Comparison of ENCODE assay signal across 15 cellular contexts in the genomic region with DNA sequence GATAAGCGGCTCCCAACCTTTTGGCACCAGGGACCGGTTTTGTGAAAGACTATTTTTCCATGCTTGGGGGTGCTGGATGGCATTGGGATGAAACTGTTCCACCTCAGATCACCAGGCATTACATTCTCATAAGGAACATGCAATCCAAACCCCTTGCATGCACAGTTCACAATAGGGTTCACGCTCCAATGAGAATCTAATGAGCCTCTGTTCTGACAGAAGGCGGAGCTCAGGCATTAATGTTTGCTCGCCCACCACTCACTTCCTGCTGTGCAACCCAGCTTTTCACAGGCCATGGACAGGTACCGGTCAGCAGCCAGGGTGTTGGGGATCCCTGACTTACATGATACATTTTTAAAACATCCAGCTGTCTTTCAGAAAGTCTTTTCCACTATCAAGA.
"Had no signal": no experiment of that assay in that cellular context is flagged by ENCODE, and none has a peak within 500 bp of the region (broad histone marks: within the 10 kb centered on the region; RNA-seq: fewer than 3 reads in every experiment).

No MANE protein-coding gene starts in this region.

- DNase-seq: activated CD4-positive, alpha-beta T cell treated with anti-CD3 and anti-CD28 coated beads, Interleukin-2, amount 50 U/mL, for 48 hours; activated CD4-positive, CD25-positive, alpha-beta regulatory T cell treated with anti-CD3 and anti-CD28 coated beads, Interleukin-2, amount 50 U/mL, for 72 hours; activated CD8-positive, alpha-beta memory T cell treated with anti-CD3 and anti-CD28 coated beads, Interleukin-2, amount 10 ng/mL, durations not matched to agents 7 days and 5 days; activated effector memory CD4-positive, alpha-beta T cell treated with Interleukin-2 at 50 U/mL for 16 hours; activated T-cell treated with anti-CD3 and anti-CD28 coated beads, Interleukin-2, amount 50 U/mL, for 24 hours; amniotic stem cell; cortex of kidney; effector memory CD8-positive, alpha-beta T cell; gastrocnemius medialis; kidney; lower lobe of right lung; ovary; stimulated activated CD4-positive, alpha-beta T cell treated with anti-CD3 and anti-CD28 coated beads, Interleukin-2, amount 100 ng/mL, for 48 hours; stimulated activated naive CD4-positive, alpha-beta T cell treated with Interleukin-2 at 50 U/mL for 16 hours had no signal

- ATAC-seq: activated CD8-positive, alpha-beta memory T cell treated with anti-CD3 and anti-CD28 coated beads, Interleukin-2, amount 10 ng/mL, durations not matched to agents 7 days and 5 days; activated naive CD4-positive, alpha-beta T cell treated with anti-CD3 and anti-CD28 coated beads, Interleukin-2, amount 50 U/mL, for 72 hours; effector memory CD8-positive, alpha-beta T cell; gastrocnemius medialis; lower lobe of right lung had no signal
